In genomic region chr1:59971464-59971911, GRCh38 we compare ENCODE assay signal across 8 cellular contexts. TPM values are rescaled to one million over a fixed set of nuclear protein-coding genes. Genes with fewer than 3 reads are reported as not detected.
A peak's percentile ranks its signal among the peaks of the same experiment; 100 is the strongest.
DNase-seq lines count a peak whose midpoint lies in the region; ATAC-seq, FAIRE-seq and TF ChIP-seq lines count a peak whose summit lies in the region.

No MANE protein-coding gene starts in this region.

- H3K4me1 ChIP-seq in kidney (ENCODE audit: control insufficient read depth in 1 of 2, insufficient read depth in 1 of 2, low read depth in 1 of 2, low read length in 2 of 2) = no peaks in the 10 kb centered on the region

- H3K4me1 Mint-ChIP-seq in HFFc6 (ENCODE audit: low read depth) = peaks cover 22% of the 10 kb centered on the region

- intact Hi-C loops in kidney (cut with DNase I) = no loop called here

- peak overlapping the region; percentile 31; the same call in 1 of the 2 replicates for H3K4me3 Mint-ChIP-seq in HFFc6

- H3K27me3 Mint-ChIP-seq in HFFc6 (ENCODE audit: insufficient read depth) = peaks cover 25% of the 10 kb centered on the region

- TF ChIP-seq CTCF in HFFc6 (IDR thresholded peaks at IDR 0.05) (peak; percentile 97), kidney (IDR thresholded peaks at IDR 0.05; ENCODE audit: borderline replicate concordance, extremely low read depth, insufficient read depth) (peak; percentile 85)

- no peaks in the 10 kb centered on the region for H3K9me3 ChIP-seq in kidney (ENCODE audit: control insufficient read depth in 1 of 2, low read length in 2 of 2)

- H3K36me3 Mint-ChIP-seq in HFFc6 (ENCODE audit: low read depth) = no peaks in the 10 kb centered on the region

- H3K27ac ChIP-seq in caudate nucleus (ENCODE audit: low read depth, low read length) (no peak overlapping the region), kidney (ENCODE audit: low read depth in 2 of 2, low read length in 2 of 2) (no peak overlapping the region)

- H3K9ac ChIP-seq in kidney (ENCODE audit: low read length in 2 of 2) = no peak overlapping the region

- no peak overlapping the region for H3K27ac Mint-ChIP-seq in HFFc6

- H3K4me3 ChIP-seq in kidney (ENCODE audit: low read length in 2 of 2) = no peak overlapping the region

- no peaks in the 10 kb centered on the region for H3K36me3 ChIP-seq in kidney (ENCODE audit: control insufficient read depth in 1 of 2, insufficient read depth in 2 of 2, low read length in 2 of 2)

- ATAC-seq in GM19035 (IDR thresholded peaks at IDR 0.05; ENCODE audit: unreplicated experiment) = no peak

- FAIRE-seq in kidney (lab: Jason Lieb, UNC) = no peak

- DNase-seq in G401 (ENCODE audit: low spot score) (peak; percentile 88), HFFc6 (peak; percentile 56), NCI-H1930 (lab: John Stamatoyannopoulos, UW) (peak; percentile 11 to 51), T-helper 9 cell (peak; percentile 14), caudate nucleus (lab: John Stamatoyannopoulos, UW) (peak in 55 of 61 donors; percentile 13 to 82 (median 57)), kidney (peak; percentile 87)
- DNase-seq in stimulated activated CD4-positive, alpha-beta T cell treated with anti-CD3 and anti-CD28 coated beads, Interleukin-15, amount 100 ng/mL, for 48 hours (ENCODE audit: low read depth in 2 of 2) = peak; percentile 10 to 35

- in situ Hi-C loops in G401 (cut with HindIII; ENCODE audit: low sequenced_read_pairs) = no loop called here

- H3K9me3 Mint-ChIP-seq in HFFc6 = no peaks in the 10 kb centered on the region

RNA-seq across cellular contexts. Expression of gene CYP2J2, which starts 44.9 kb away (rescaled TPM):
- not detected in 2 replicates for total RNA-seq in G401 (2014; rRNA removed; shearing (Covaris generic))
- under 1 TPM in 2 of 6 experiments, not detected in 4; 0.14 TPM for total RNA-seq in HFFc6 (2021; fragmentation: NEBNext Ultra II Directional; extraction: Animal tissue kit (Norgen Biotek cat#: 25700))
- 1.0 TPM for total RNA-seq in kidney
- 4.6 TPM for polyA plus RNA-seq in kidney (ENCODE audit: insufficient read depth, low read depth, low replicate concordance)

Comparison
In these comparisons a context has a peak if more than half of its experiments do, and no peak if none do; other contexts are left out.
1. DNase-seq: peak in every context shown above with its lines; median percentile 88 in G401; 87 in kidney; 57 in caudate nucleus; 56 in HFFc6; 31 in NCI-H1930; 22 in stimulated activated CD4-positive, alpha-beta T cell treated with anti-CD3 and anti-CD28 coated beads, Interleukin-15, amount 100 ng/mL, for 48 hours; 14 in T-helper 9 cell.